16 cellular contexts compared by ENCODE assay signal in the genomic region with DNA sequence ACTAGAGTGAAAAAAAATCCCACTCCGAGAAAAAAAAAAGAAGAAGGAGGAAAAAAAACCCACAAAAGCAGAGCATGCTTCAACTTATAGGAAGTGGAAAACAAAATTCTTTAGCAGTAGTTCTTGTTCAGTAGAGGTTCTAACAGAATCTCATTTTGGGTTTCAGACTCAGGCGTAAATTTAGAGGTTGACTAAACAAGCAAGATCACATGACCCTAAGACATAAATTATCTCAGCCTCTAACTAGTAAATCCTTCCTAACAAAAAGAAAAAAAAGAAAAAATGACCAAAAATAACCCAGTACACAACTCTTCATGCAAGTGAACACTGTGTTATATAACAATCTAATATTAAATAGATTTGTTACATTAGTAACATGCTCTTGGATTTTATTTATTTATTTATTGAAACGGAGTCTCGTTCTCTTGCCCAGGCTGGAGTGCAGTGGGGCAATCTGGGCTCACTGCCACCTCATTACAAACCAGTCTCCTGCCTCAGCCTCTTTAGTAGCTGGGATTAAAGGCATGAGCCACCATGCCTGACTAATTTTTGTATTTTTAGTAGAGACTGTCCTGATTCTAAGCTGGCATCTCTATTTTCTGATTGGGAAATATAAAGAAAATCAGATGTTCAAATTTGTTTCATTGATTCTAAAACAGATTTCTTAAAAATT. TPM values are rescaled to one million over a fixed set of nuclear protein-coding genes. Genes with fewer than 3 reads are reported as not detected.
DNase-seq lines count a peak whose midpoint lies in the region; ATAC-seq, FAIRE-seq and TF ChIP-seq lines count a peak whose summit lies in the region.
"Had no signal": no experiment of that assay in that cellular context is flagged by ENCODE, and none has a peak within 500 bp of the region (broad histone marks: within the 10 kb centered on the region; RNA-seq: fewer than 3 reads in every experiment).

No MANE protein-coding gene starts in this region.

- H3K27me3 Mint-ChIP-seq in activated naive CD8-positive, alpha-beta T cell, result no peaks in the 10 kb centered on the region
- no peaks in the 10 kb centered on the region for H3K27me3 Mint-ChIP-seq in activated naive CD8-positive, alpha-beta T cell treated with anti-CD3 and anti-CD28 coated beads, Interleukin-2, amount 50 U/mL, for 24 hours
- no peaks in the 10 kb centered on the region for H3K27me3 Mint-ChIP-seq in astrocyte (ENCODE audit: low read depth, unreplicated experiment)
- H3K27me3 Mint-ChIP-seq: IgD-negative memory B cell had no signal

- intact Hi-C loops in kidney (cut with DNase I) (no loop called here), transverse colon (cut with DNase I; ENCODE audit: low total_unique reads) (no loop called here)

- H3K4me3 ChIP-seq in astrocyte (ENCODE audit: insufficient read depth, low read depth, low read length) (no peak overlapping the region), kidney (ENCODE audit: low read length in 2 of 2) (no peak overlapping the region), transverse colon (no peak overlapping the region)
- H3K4me3 ChIP-seq: esophagus muscularis mucosa had no signal

- peaks cover 37% of the 10 kb centered on the region for H3K4me1 Mint-ChIP-seq in activated naive CD8-positive, alpha-beta T cell (ENCODE audit: low read depth)
- H3K4me1 Mint-ChIP-seq in activated naive CD8-positive, alpha-beta T cell treated with anti-CD3 and anti-CD28 coated beads, Interleukin-2, amount 50 U/mL, for 24 hours, result peaks cover 43% of the 10 kb centered on the region
- H3K4me1 Mint-ChIP-seq in astrocyte (ENCODE audit: low read depth, unreplicated experiment), result peaks cover 12% of the 10 kb centered on the region

- H3K27me3 ChIP-seq in astrocyte (ENCODE audit: insufficient read depth, low read length) (no peaks in the 10 kb centered on the region), transverse colon (no peaks in the 10 kb centered on the region)
- H3K27me3 ChIP-seq: esophagus muscularis mucosa had no signal

- WGBS in transverse colon (ENCODE audit: low coverage in 1 of 2), 2 donors, result 62 to 66% methylated on average over 4 of the region's 4 CpGs

- no peak for TF ChIP-seq CTCF in astrocyte (IDR thresholded peaks at IDR 0.05; ENCODE audit: insufficient read depth, low read depth, low read length)
- TF ChIP-seq CTCF in kidney (IDR thresholded peaks at IDR 0.05; ENCODE audit: borderline replicate concordance, extremely low read depth, insufficient read depth), result no peak
- TF ChIP-seq CTCF in transverse colon (IDR thresholded peaks at IDR 0.05), result no peak

- peak overlapping the region; percentile 41 for H3K27ac Mint-ChIP-seq in activated naive CD8-positive, alpha-beta T cell
- no peak overlapping the region for H3K27ac Mint-ChIP-seq in activated naive CD8-positive, alpha-beta T cell treated with anti-CD3 and anti-CD28 coated beads, Interleukin-2, amount 50 U/mL, for 24 hours
- H3K27ac Mint-ChIP-seq in astrocyte (ENCODE audit: unreplicated experiment), result no peak overlapping the region

- H4K20me1 ChIP-seq in astrocyte (ENCODE audit: insufficient read depth, low read length), result no peaks in the 10 kb centered on the region

- no peak overlapping the region for H3K9ac ChIP-seq in astrocyte (ENCODE audit: low read length)
- no peak overlapping the region for H3K9ac ChIP-seq in kidney (ENCODE audit: low read length in 2 of 2)

- peaks cover 11% of the 10 kb centered on the region for H3K4me1 ChIP-seq in astrocyte (ENCODE audit: insufficient read depth, low read length)
- H3K4me1 ChIP-seq in kidney (ENCODE audit: control insufficient read depth in 1 of 2, insufficient read depth in 1 of 2, low read depth in 1 of 2, low read length in 2 of 2), result peaks cover 0 to 5% of the 10 kb centered on the region in 2 donors
- peaks cover 0 to 17% (median 7%) of the 10 kb centered on the region in 4 donors for H3K4me1 ChIP-seq in transverse colon

- H3K36me3 ChIP-seq in astrocyte (ENCODE audit: insufficient read depth, low read length), result peaks cover 20% of the 10 kb centered on the region
- H3K36me3 ChIP-seq in kidney (ENCODE audit: control insufficient read depth in 1 of 2, insufficient read depth in 2 of 2, low read length in 2 of 2), result peaks cover 5 to 17% of the 10 kb centered on the region in 2 donors
- H3K36me3 ChIP-seq in transverse colon, result peaks cover 0 to 41% (median 18%) of the 10 kb centered on the region in 4 donors

- peaks cover 6% of the 10 kb centered on the region for H3K79me2 ChIP-seq in astrocyte (ENCODE audit: insufficient read depth, low read length)

- H3K27ac ChIP-seq in astrocyte (ENCODE audit: low read depth, low read length) (no peak overlapping the region), kidney (ENCODE audit: low read depth in 2 of 2, low read length in 2 of 2) (no peak overlapping the region), transverse colon (peak overlapping the region in 3 of 4 donors; percentile 7 to 44 (median 15))

- H2AFZ ChIP-seq in astrocyte (ENCODE audit: low read depth, low read length), result no peak overlapping the region

- no peak for TF ChIP-seq POLR2A in transverse colon (IDR thresholded peaks at IDR 0.05)

- FAIRE-seq in astrocyte (lab: Jason Lieb, UNC) (no peak), kidney (lab: Jason Lieb, UNC) (peak; percentile 46)

- H3K9me3 ChIP-seq in astrocyte (ENCODE audit: insufficient read depth, low read depth, low read length) (no peaks in the 10 kb centered on the region), kidney (ENCODE audit: control insufficient read depth in 1 of 2, low read length in 2 of 2) (no peaks in the 10 kb centered on the region), transverse colon (no peaks in the 10 kb centered on the region)
- H3K9me3 ChIP-seq: esophagus muscularis mucosa had no signal

- no peak overlapping the region for H3K4me2 ChIP-seq in astrocyte (ENCODE audit: low read length)

- in situ Hi-C loops in transverse colon (cut with MboI; ENCODE audit: low pct_ligation_motif_present in 1 of 4, low pct_unique_long_range_greater_than_20kb in 1 of 4, low sequenced_read_pairs in 3 of 4), result no loop called here

- peaks cover 16% of the 10 kb centered on the region for H3K36me3 Mint-ChIP-seq in activated naive CD8-positive, alpha-beta T cell
- H3K36me3 Mint-ChIP-seq in activated naive CD8-positive, alpha-beta T cell treated with anti-CD3 and anti-CD28 coated beads, Interleukin-2, amount 50 U/mL, for 24 hours (ENCODE audit: low read depth), result peaks cover 56% of the 10 kb centered on the region
- peaks cover 3% of the 10 kb centered on the region for H3K36me3 Mint-ChIP-seq in astrocyte (ENCODE audit: low read depth, unreplicated experiment)

- ATAC-seq in activated naive CD8-positive, alpha-beta T cell treated with anti-CD3 and anti-CD28 coated beads, Interleukin-2, amount 50 U/mL, for 24 hours, result no peak
- no peak for ATAC-seq in HG03025 (IDR thresholded peaks at IDR 0.05; ENCODE audit: low FRiP score, unreplicated experiment)
- no peak for ATAC-seq in GM18873 (IDR thresholded peaks at IDR 0.05; ENCODE audit: low FRiP score, unreplicated experiment)
- ATAC-seq: left lobe of liver, Right ventricle myocardium inferior had no signal

- no peaks in the 10 kb centered on the region for H3K9me3 Mint-ChIP-seq in activated naive CD8-positive, alpha-beta T cell (ENCODE audit: low read depth)
- H3K9me3 Mint-ChIP-seq in activated naive CD8-positive, alpha-beta T cell treated with anti-CD3 and anti-CD28 coated beads, Interleukin-2, amount 50 U/mL, for 24 hours, result no peaks in the 10 kb centered on the region
- no peaks in the 10 kb centered on the region for H3K9me3 Mint-ChIP-seq in astrocyte (ENCODE audit: unreplicated experiment)
- H3K9me3 Mint-ChIP-seq: IgD-negative memory B cell had no signal

- no peak for DNase-seq in activated naive CD8-positive, alpha-beta T cell treated with anti-CD3 and anti-CD28 coated beads, Interleukin-2, amount 50 U/mL, for 24 hours
- DNase-seq in astrocyte (ENCODE audit: low read depth) (peak; percentile 12), kidney (no peak), transverse colon (peak; percentile 10), NCI-H1105 treated with DMSO at 0.1 percent for 48 hours (lab: John Stamatoyannopoulos, UW) (no peak)
- DNase-seq: activated T-cell treated with anti-CD3 and anti-CD28 coated beads, Interleukin-2, amount 50 U/mL, for 48 hours; central memory CD4-positive, alpha-beta T cell; NCI-H2171; stimulated activated CD4-positive, alpha-beta T cell treated with anti-CD3 and anti-CD28 coated beads, Interleukin-2, amount 100 ng/mL, for 24 hours had no signal

- no peak for TF ChIP-seq EP300 in transverse colon (IDR thresholded peaks at IDR 0.05; ENCODE audit: low read depth)

- H3K4me3 Mint-ChIP-seq in activated naive CD8-positive, alpha-beta T cell, result no peak overlapping the region
- no peak overlapping the region for H3K4me3 Mint-ChIP-seq in activated naive CD8-positive, alpha-beta T cell treated with anti-CD3 and anti-CD28 coated beads, Interleukin-2, amount 50 U/mL, for 24 hours
- H3K4me3 Mint-ChIP-seq in astrocyte (ENCODE audit: unreplicated experiment), result no peak overlapping the region
- H3K4me3 Mint-ChIP-seq: IgD-negative memory B cell had no signal

RNA-seq across cellular contexts. Expression of a gene that starts 35.4 kb away (rescaled TPM):
- total RNA-seq in astrocyte (33.6 and 38.2 TPM in 2 replicates), kidney (66.0 TPM), transverse colon (10 to 100 TPM; 59.5 to 79.7 (median 69.8) TPM)
- polyA plus RNA-seq in kidney (ENCODE audit: insufficient read depth, low read depth, low replicate concordance), result 24.0 TPM

Comparison
In these comparisons a context has a peak if more than half of its experiments do, and no peak if none do; other contexts are left out.
1. DNase-seq: peak in astrocyte (single experiment) and transverse colon (single experiment); none in activated naive CD8-positive, alpha-beta T cell treated with anti-CD3 and anti-CD28 coated beads, Interleukin-2, amount 50 U/mL, for 24 hours (single experiment), kidney (single experiment) and NCI-H1105 treated with DMSO at 0.1 percent for 48 hours (single experiment).
2. H3K27ac ChIP-seq: peak in transverse colon (3 of 4); none in astrocyte (single experiment) and kidney (0 of 2).